In the genomic region with DNA sequence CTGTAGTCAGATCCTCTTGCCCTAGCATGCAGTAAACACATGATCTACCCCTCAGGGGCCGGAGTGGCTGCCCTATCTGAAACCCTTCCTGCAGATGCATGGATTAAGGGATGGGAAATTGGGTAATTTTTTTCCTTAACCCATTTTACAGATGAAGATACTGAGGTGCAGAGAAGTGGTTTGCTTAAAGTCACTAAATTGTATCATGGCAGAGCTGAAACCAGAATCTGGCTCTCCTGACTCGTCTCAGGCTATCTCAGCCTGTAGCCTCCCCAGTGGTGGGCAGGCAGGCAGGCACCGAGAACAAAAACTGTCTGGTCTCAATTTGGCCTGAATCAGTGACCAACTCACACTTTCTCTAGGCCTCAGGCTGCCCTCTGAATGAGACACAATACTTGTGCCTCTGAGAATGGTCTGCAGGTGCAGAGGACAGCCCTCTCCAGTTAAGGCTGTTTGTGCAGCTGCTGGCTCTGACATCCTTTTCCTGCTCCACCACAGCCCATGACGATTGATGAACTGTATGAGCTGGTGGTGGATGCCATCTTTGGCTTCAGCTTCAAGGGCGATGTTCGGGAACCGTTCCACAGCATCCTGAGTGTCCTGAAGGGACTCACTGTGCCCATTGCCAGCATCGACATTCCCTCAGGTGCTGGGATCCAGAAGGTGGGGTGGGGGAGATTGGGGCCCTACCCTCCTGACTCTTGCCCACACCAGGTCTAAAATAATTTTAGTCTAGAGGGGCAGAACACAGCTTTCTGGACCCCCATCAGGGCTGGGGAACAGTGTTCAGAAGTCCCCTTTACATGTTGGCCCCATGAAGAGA, we compare ENCODE assay signal across 13 cellular contexts. TPM values are rescaled to one million over a fixed set of nuclear protein-coding genes. Genes with fewer than 3 reads are reported as not detected.
DNase-seq lines count a peak whose midpoint lies in the region; ATAC-seq and TF ChIP-seq lines count a peak whose summit lies in the region.
"Had no signal": no experiment of that assay in that cellular context is flagged by ENCODE, and none has a peak within 500 bp of the region (broad histone marks: within the 10 kb centered on the region; RNA-seq: fewer than 3 reads in every experiment).

No MANE protein-coding gene starts in this region.

- H3K36me3 ChIP-seq in left ventricle myocardium inferior (peaks cover 49% of the 10 kb centered on the region), heart right ventricle (peaks cover 0 to 56% (median 22%) of the 10 kb centered on the region in 9 donors), BE2C (peaks cover 60% of the 10 kb centered on the region)

- intact Hi-C loops in left ventricle myocardium inferior (cut with micrococcal nuclease) (no loop called here), heart right ventricle (cut with DNase I) (loop anchor here in 5 of 10 donors (5.0 to 10.0 kb wide), 5 partner anchors 86 to 141 kb away; a partner anchor contains a TSS)

- H3K9me3 ChIP-seq in left ventricle myocardium inferior (replicated peaks) (no peaks in the 10 kb centered on the region), heart right ventricle (no peaks in the 10 kb centered on the region), BE2C (no peaks in the 10 kb centered on the region)

- H3K27me3 ChIP-seq in left ventricle myocardium inferior (ENCODE audit: low read depth) (no peaks in the 10 kb centered on the region), heart right ventricle (no peaks in the 10 kb centered on the region), BE2C (no peaks in the 10 kb centered on the region)

- peaks cover 29% of the 10 kb centered on the region for H3K36me3 Mint-ChIP-seq in endothelial cell (ENCODE audit: low read depth, unreplicated experiment)

- peak overlapping the region; percentile 90 for H3K4me3 Mint-ChIP-seq in endothelial cell (ENCODE audit: unreplicated experiment)

- WGBS in heart right ventricle, 2 donors: 81 to 88% methylated on average over 8 of the region's 8 CpGs

- ATAC-seq in heart right ventricle (no peak), GM18511 (IDR thresholded peaks at IDR 0.05; ENCODE audit: unreplicated experiment) (no peak), HG03342 (IDR thresholded peaks at IDR 0.05; ENCODE audit: unreplicated experiment) (no peak)

- H3K4me1 ChIP-seq in left ventricle myocardium inferior (peaks cover 21% of the 10 kb centered on the region), heart right ventricle (peaks cover 3 to 19% (median 13%) of the 10 kb centered on the region in 9 donors), BE2C (no peaks in the 10 kb centered on the region)

- no peaks in the 10 kb centered on the region for H3K9me3 Mint-ChIP-seq in endothelial cell (ENCODE audit: unreplicated experiment)

- H3K27me3 Mint-ChIP-seq in endothelial cell (ENCODE audit: unreplicated experiment): peaks cover 6% of the 10 kb centered on the region

- H3K4me3 ChIP-seq in left ventricle myocardium inferior: no peak overlapping the region
- peak overlapping the region in 1 of 10 donors; percentile 87 for H3K4me3 ChIP-seq in heart right ventricle
- H3K4me3 ChIP-seq in BE2C (ENCODE audit: low read depth, low read length): no peak overlapping the region; the same call in 1 of the 2 replicates

- peaks cover 34% of the 10 kb centered on the region for H3K4me1 Mint-ChIP-seq in endothelial cell (ENCODE audit: unreplicated experiment)

- TF ChIP-seq CTCF in left ventricle myocardium inferior (IDR thresholded peaks at IDR 0.05; ENCODE audit: borderline replicate concordance) (no peak), heart right ventricle (IDR thresholded peaks at IDR 0.05) (no peak), endothelial cell (IDR thresholded peaks at IDR 0.05; ENCODE audit: unreplicated experiment) (no peak), BE2C (IDR thresholded peaks at IDR 0.05; ENCODE audit: low read depth, low read length) (no peak)

- DNase-seq in left ventricle myocardium inferior (no peak), heart right ventricle (no peak), RKO (ENCODE audit: low spot score) (peak; percentile 62), endothelial cell (ENCODE audit: low spot score) (no peak), GOT3 (lab: John Stamatoyannopoulos, UW) (no peak), BE2C (no peak)
- DNase-seq: COR-L47 had no signal

- H3K27ac Mint-ChIP-seq in endothelial cell (ENCODE audit: unreplicated experiment): peak overlapping the region; percentile 70

- H3K27ac ChIP-seq in left ventricle myocardium inferior (replicated peaks): peak overlapping the region; percentile 91
- H3K27ac ChIP-seq in heart right ventricle: no peak overlapping the region

RNA-seq across cellular contexts. Expression of a gene that starts 1.5 kb away (rescaled TPM):
- total RNA-seq in left ventricle myocardium inferior (102 TPM), heart right ventricle (100 to 1,000 TPM in 9 of 10 donors, 10 to 100 TPM in 1; 93.1 to 134 (median 112) TPM), endothelial cell (ENCODE audit: unreplicated experiment) (190 TPM)
- 100 to 1,000 TPM in 1 of 2 donors, 10 to 100 TPM in 1; 59.8 to 103 TPM for polyA plus RNA-seq in heart right ventricle
- polyA plus RNA-seq in BE2C (2012; ENCODE audit: insufficient read depth, insufficient read length, low read depth): 121 TPM

RNA-seq across cellular contexts. Expression of a gene that starts 8.2 kb away (rescaled TPM):
- total RNA-seq in left ventricle myocardium inferior (15.1 TPM), heart right ventricle (10 to 100 TPM in 9 of 10 donors, 1 to 10 TPM in 1; 9.3 to 25.4 (median 13.3) TPM), endothelial cell (ENCODE audit: unreplicated experiment) (18.6 TPM)
- 10 to 100 TPM; 24.1 to 34.5 TPM for polyA plus RNA-seq in heart right ventricle
- polyA plus RNA-seq in BE2C (2012; ENCODE audit: insufficient read depth, insufficient read length, low read depth): 162 TPM

RNA-seq across cellular contexts. Expression of a gene that starts 13.6 kb away (rescaled TPM):
- total RNA-seq in left ventricle myocardium inferior (not detected), heart right ventricle (under 1 TPM in 1 of 10 donors, not detected in 9; 0.21 TPM), endothelial cell (ENCODE audit: unreplicated experiment) (not detected)
- polyA plus RNA-seq in heart right ventricle: under 1 TPM in 1 of 2 donors, not detected in 1; 0.03 TPM
- not detected for polyA plus RNA-seq in BE2C (2012; ENCODE audit: insufficient read depth, insufficient read length, low read depth)
- total RNA-seq: cerebellum, HT-29, kidney epithelial cell had no signal

RNA-seq across cellular contexts. Expression of a gene that starts 20.8 kb away (rescaled TPM):
- total RNA-seq in left ventricle myocardium inferior: 0.36 TPM
- total RNA-seq in heart right ventricle: 1 to 10 TPM in 3 of 10 donors, under 1 TPM in 7; 0.07 to 3.8 (median 0.39) TPM
- polyA plus RNA-seq in heart right ventricle: under 1 TPM; 0.09 to 0.22 TPM
- total RNA-seq in endothelial cell (ENCODE audit: unreplicated experiment): 13.1 TPM
- polyA plus RNA-seq in BE2C (2012; ENCODE audit: insufficient read depth, insufficient read length, low read depth): 2.5 TPM

RNA-seq across cellular contexts. Expression of a gene that starts 26.1 kb away (rescaled TPM):
- total RNA-seq in left ventricle myocardium inferior: 1.2 TPM
- total RNA-seq in heart right ventricle: 1 to 10 TPM in 3 of 10 donors, under 1 TPM in 6, not detected in 1; 0.24 to 1.7 (median 0.77) TPM
- 1 to 10 TPM; 3.0 to 6.3 TPM for polyA plus RNA-seq in heart right ventricle
- total RNA-seq in endothelial cell (ENCODE audit: unreplicated experiment): 1.3 TPM
- 0.86 TPM for polyA plus RNA-seq in BE2C (2012; ENCODE audit: insufficient read depth, insufficient read length, low read depth)
- total RNA-seq: kidney epithelial cell; T-helper 2 cell treated with Interferon-gamma antibody and Interleukin-4, amounts not matched to agents 100 ng/mL and 5 ng/mL, for 36 hours had no signal
